ENCODE assay signal across 8 cellular contexts in genomic region chr10:79084012-79084971, GRCh38. TPM values are rescaled to one million over a fixed set of nuclear protein-coding genes. Genes with fewer than 3 reads are reported as not detected.
A peak's percentile ranks its signal among the peaks of the same experiment; 100 is the strongest.
DNase-seq lines count a peak whose midpoint lies in the region; ATAC-seq and TF ChIP-seq lines count a peak whose summit lies in the region.

No MANE protein-coding gene starts in this region.

- ATAC-seq in GM23338 (peak; percentile 16), RWPE2 (ENCODE audit: low read depth) (peak; percentile 83), lung (ENCODE audit: insufficient read depth, low FRiP score) (peak; percentile 64), HG02981 (IDR thresholded peaks at IDR 0.05; ENCODE audit: unreplicated experiment) (no peak)

- no peaks in the 10 kb centered on the region for H3K27me3 Mint-ChIP-seq in GM23338 (ENCODE audit: insufficient read depth, low read depth, poor library complexity)

- H3K27ac Mint-ChIP-seq in GM23338: peak overlapping the region; percentile 18; the same call in 1 of the 2 replicates

- TF ChIP-seq EP300 in tibial nerve (IDR thresholded peaks at IDR 0.05): peak; percentile 66 to 94

- H3F3A ChIP-seq in GM23338 (replicated peaks; ENCODE audit: low read depth): no peaks in the 10 kb centered on the region

- no peak overlapping the region; the same call in 2 of the 3 replicates for H3K4me3 Mint-ChIP-seq in GM23338

- no peaks in the 10 kb centered on the region for H3K9me2 ChIP-seq in GM23338 (ENCODE audit: insufficient read depth)

- H3K36me3 ChIP-seq in GM23338 (ENCODE audit: insufficient read depth) (no peaks in the 10 kb centered on the region), RWPE2 (ENCODE audit: low read depth) (no peaks in the 10 kb centered on the region), duodenal mucosa (ENCODE audit: control insufficient read depth in 1 of 2, insufficient read depth in 2 of 2, low read length in 2 of 2) (peaks cover 0 to 4% of the 10 kb centered on the region in 2 donors), lung (ENCODE audit: control insufficient read depth in 2 of 2, insufficient read depth in 2 of 2, low read length in 2 of 2) (peaks cover 0 to 3% of the 10 kb centered on the region in 2 donors), tibial nerve (no peaks in the 10 kb centered on the region)

- 11 to 24% methylated on average over 9 of the region's 9 CpGs for WGBS in lung, 2 donors
- WGBS in tibial nerve, 2 donors: 16 to 25% methylated on average over 9 of the region's 9 CpGs

- H3K9me3 Mint-ChIP-seq in GM23338: no peaks in the 10 kb centered on the region

- H3K9ac ChIP-seq in duodenal mucosa (ENCODE audit: low read depth in 1 of 2, low read length in 2 of 2): peak overlapping the region in 1 of 2 donors; percentile 27

- H3K9me3 ChIP-seq in RWPE2 (ENCODE audit: severe bottlenecking) (no peaks in the 10 kb centered on the region), duodenal mucosa (ENCODE audit: control insufficient read depth in 1 of 2, low read length in 2 of 2) (no peaks in the 10 kb centered on the region), lung (ENCODE audit: control insufficient read depth in 2 of 2, insufficient read depth in 1 of 2, low read length in 1 of 2) (no peaks in the 10 kb centered on the region), tibial nerve (no peaks in the 10 kb centered on the region)

- H3K4me1 ChIP-seq in GM23338 (ENCODE audit: insufficient read depth) (peaks cover 13% of the 10 kb centered on the region), RWPE2 (ENCODE audit: insufficient read depth, poor library complexity, severe bottlenecking) (peaks cover 54% of the 10 kb centered on the region), duodenal mucosa (ENCODE audit: control insufficient read depth in 1 of 2, insufficient read depth in 2 of 2, low read length in 2 of 2) (peaks cover 86 to 88% of the 10 kb centered on the region in 2 donors), lung (ENCODE audit: control insufficient read depth in 2 of 2, insufficient read depth in 2 of 2, low read length in 2 of 2) (peaks cover 52 to 79% of the 10 kb centered on the region in 2 donors), tibial nerve (peaks cover 11 to 100% (median 84%) of the 10 kb centered on the region in 4 donors)

- H3K4me3 ChIP-seq in GM23338: no peak overlapping the region
- H3K4me3 ChIP-seq in RWPE2 (ENCODE audit: severe bottlenecking): no peak overlapping the region
- no peak overlapping the region for H3K4me3 ChIP-seq in duodenal mucosa (ENCODE audit: low read depth in 1 of 2, low read length in 2 of 2)
- no peak overlapping the region for H3K4me3 ChIP-seq in lung
- no peak overlapping the region for H3K4me3 ChIP-seq in tibial nerve

- no peaks in the 10 kb centered on the region for H3K36me3 Mint-ChIP-seq in GM23338 (ENCODE audit: low read depth)

- H3K27me3 ChIP-seq in GM23338 (ENCODE audit: insufficient read depth) (no peaks in the 10 kb centered on the region), RWPE2 (ENCODE audit: insufficient read depth, poor library complexity, severe bottlenecking) (no peaks in the 10 kb centered on the region), duodenal mucosa (ENCODE audit: control insufficient read depth in 1 of 2, insufficient read depth in 2 of 2, low read length in 2 of 2) (no peaks in the 10 kb centered on the region), lung (ENCODE audit: control insufficient read depth, insufficient read depth) (no peaks in the 10 kb centered on the region), tibial nerve (no peaks in the 10 kb centered on the region)

- no peak overlapping the region for H2AFZ ChIP-seq in GM23338

- H3K4me1 Mint-ChIP-seq in GM23338: peaks cover 59% of the 10 kb centered on the region

- H3K27ac ChIP-seq in GM23338 (ENCODE audit: low read depth) (no peak overlapping the region), RWPE2 (ENCODE audit: poor library complexity, severe bottlenecking) (peak overlapping the region; percentile 34), duodenal mucosa (ENCODE audit: low read depth, low read length) (peak overlapping the region; percentile 63), lung (ENCODE audit: low read depth in 1 of 2, low read length in 1 of 2) (peak overlapping the region; percentile 80 to 86), tibial nerve (peak overlapping the region; percentile 59 to 96 (median 84))

- H3K4me2 ChIP-seq in GM23338: peak overlapping the region; percentile 55; the same call in 1 of the 2 replicates

- DNase-seq in AG08395 (ENCODE audit: low spot score) (peak; percentile 90), GM23338 (ENCODE audit: low spot score) (peak; percentile 68), RWPE2 (ENCODE audit: low spot score) (no peak), lung (ENCODE audit: low spot score) (peak; percentile 93), tibial nerve (ENCODE audit: low spot score in 2 of 2) (peak; percentile 97 to 98), cerebellar cortex (ENCODE audit: low spot score) (no peak)

- H3K79me2 ChIP-seq in GM23338 (replicated peaks; ENCODE audit: insufficient read depth): peaks cover 99% of the 10 kb centered on the region

- TF ChIP-seq CTCF in GM23338 (conservative IDR thresholded peaks at IDR 0.05; ENCODE audit: low read depth in 2 of 2) (no peak), RWPE2 (IDR thresholded peaks at IDR 0.05; ENCODE audit: poor library complexity, severe bottlenecking) (no peak), lung (IDR thresholded peaks at IDR 0.05; ENCODE audit: control extremely low read depth, extremely low read depth) (no peak), tibial nerve (IDR thresholded peaks at IDR 0.05) (no peak)

- no peak for TF ChIP-seq POLR2A in tibial nerve (IDR thresholded peaks at IDR 0.05)

- peaks cover 32% of the 10 kb centered on the region for H4K20me1 ChIP-seq in GM23338 (replicated peaks; ENCODE audit: insufficient read depth)

TF ChIP-seq in GM23338, 12 proteins besides CTCF, POLR2A, EP300 and RAD21 (continues in another document):
- TF ChIP-seq EZH2phosphoT487 (IDR thresholded peaks at IDR 0.05; ENCODE audit: unreplicated experiment) (no peak), STAT1 (IDR thresholded peaks at IDR 0.05; ENCODE audit: unreplicated experiment) (no peak)
- TF ChIP-seq, protein P1, sequence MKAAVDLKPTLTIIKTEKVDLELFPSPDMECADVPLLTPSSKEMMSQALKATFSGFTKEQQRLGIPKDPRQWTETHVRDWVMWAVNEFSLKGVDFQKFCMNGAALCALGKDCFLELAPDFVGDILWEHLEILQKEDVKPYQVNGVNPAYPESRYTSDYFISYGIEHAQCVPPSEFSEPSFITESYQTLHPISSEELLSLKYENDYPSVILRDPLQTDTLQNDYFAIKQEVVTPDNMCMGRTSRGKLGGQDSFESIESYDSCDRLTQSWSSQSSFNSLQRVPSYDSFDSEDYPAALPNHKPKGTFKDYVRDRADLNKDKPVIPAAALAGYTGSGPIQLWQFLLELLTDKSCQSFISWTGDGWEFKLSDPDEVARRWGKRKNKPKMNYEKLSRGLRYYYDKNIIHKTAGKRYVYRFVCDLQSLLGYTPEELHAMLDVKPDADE (IDR thresholded peaks at IDR 0.05): no peak
- TF ChIP-seq, protein P2, sequence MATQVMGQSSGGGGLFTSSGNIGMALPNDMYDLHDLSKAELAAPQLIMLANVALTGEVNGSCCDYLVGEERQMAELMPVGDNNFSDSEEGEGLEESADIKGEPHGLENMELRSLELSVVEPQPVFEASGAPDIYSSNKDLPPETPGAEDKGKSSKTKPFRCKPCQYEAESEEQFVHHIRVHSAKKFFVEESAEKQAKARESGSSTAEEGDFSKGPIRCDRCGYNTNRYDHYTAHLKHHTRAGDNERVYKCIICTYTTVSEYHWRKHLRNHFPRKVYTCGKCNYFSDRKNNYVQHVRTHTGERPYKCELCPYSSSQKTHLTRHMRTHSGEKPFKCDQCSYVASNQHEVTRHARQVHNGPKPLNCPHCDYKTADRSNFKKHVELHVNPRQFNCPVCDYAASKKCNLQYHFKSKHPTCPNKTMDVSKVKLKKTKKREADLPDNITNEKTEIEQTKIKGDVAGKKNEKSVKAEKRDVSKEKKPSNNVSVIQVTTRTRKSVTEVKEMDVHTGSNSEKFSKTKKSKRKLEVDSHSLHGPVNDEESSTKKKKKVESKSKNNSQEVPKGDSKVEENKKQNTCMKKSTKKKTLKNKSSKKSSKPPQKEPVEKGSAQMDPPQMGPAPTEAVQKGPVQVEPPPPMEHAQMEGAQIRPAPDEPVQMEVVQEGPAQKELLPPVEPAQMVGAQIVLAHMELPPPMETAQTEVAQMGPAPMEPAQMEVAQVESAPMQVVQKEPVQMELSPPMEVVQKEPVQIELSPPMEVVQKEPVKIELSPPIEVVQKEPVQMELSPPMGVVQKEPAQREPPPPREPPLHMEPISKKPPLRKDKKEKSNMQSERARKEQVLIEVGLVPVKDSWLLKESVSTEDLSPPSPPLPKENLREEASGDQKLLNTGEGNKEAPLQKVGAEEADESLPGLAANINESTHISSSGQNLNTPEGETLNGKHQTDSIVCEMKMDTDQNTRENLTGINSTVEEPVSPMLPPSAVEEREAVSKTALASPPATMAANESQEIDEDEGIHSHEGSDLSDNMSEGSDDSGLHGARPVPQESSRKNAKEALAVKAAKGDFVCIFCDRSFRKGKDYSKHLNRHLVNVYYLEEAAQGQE (IDR thresholded peaks at IDR 0.05; ENCODE audit: unreplicated experiment): no peak

RNA-seq across cellular contexts. Expression of gene ZMIZ1, which starts 15.5 kb away (rescaled TPM):
- 25.9 and 30.9 TPM in 2 replicates for total RNA-seq in GM23338 (2014; rRNA removed; shearing (Covaris generic))
- 9.2 and 9.4 TPM in 2 replicates for polyA plus RNA-seq in GM23338 (2016; fragmentation: Nextera tagmentation; extraction: Ambion mirVana)
- total RNA-seq in lung: 10 to 100 TPM; 43.7 to 80.2 TPM
- polyA plus RNA-seq in lung: 10 to 100 TPM; 18.3 to 41.5 TPM
- 10 to 100 TPM; 65.5 to 88.2 (median 69.3) TPM for total RNA-seq in tibial nerve

Comparison
In these comparisons a context has a peak if more than half of its experiments do, and no peak if none do; other contexts are left out.
1. DNase-seq: peak in AG08395 (single experiment), GM23338 (single experiment), lung (single experiment) and tibial nerve (2 of 2); none in RWPE2 (single experiment) and cerebellar cortex (single experiment).